34 cellular contexts compared by ENCODE assay signal in the genomic region with DNA sequence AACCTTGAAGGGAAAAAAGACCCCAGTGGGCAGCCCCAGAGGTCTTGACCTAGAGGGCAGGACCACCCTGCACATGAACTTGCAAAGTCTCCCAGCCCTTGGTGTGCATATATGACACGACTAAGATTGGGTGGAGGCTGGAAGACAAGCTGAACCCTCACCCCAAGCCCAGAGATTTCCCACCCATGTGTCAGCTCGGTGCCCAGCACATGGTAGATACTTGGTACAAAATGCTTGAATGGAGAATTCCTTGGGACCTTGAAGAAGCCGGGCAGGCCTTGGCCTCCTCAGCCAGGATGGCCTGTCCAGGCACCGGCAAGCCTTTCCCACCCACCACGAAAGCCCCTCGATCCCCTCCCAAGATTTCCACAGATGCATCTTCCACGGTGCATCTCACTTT. TPM values are rescaled to one million over a fixed set of nuclear protein-coding genes. Genes with fewer than 3 reads are reported as not detected.
"Had no signal": no experiment of that assay in that cellular context is flagged by ENCODE, and none has a peak within 500 bp of the region (broad histone marks: within the 10 kb centered on the region; RNA-seq: fewer than 3 reads in every experiment).

No MANE protein-coding gene starts in this region.

- H3K4me1 ChIP-seq: parathyroid adenoma, psoas muscle, spleen, suprapubic skin, testis, tibial artery, transverse colon, upper lobe of right lung, uterus had no signal

- H3K4me2 ChIP-seq: smooth muscle cell had no signal

- H3K9me3 ChIP-seq: neutrophil, ovary, psoas muscle, spleen, suprapubic skin, testis, tibial artery, transverse colon, upper lobe of right lung, uterus had no signal

- ATAC-seq: naive thymus-derived CD8-positive, alpha-beta T cell; natural killer cell treated with Interleukin-12 subunit alpha and Interleukin-12 subunit beta and Interleukin-15 and Interleukin-18, amount 100 ng/mL, for 72 hours; psoas muscle; right cardiac atrium; sciatic nerve; stimulated activated memory B cell treated with anti-CD40 and anti-IgM and Interleukin-4, amounts not matched to agents 10 μg/mL and 1 μg/mL and 100 μg/mL, for 72 hours; stimulated activated naive CD8-positive, alpha-beta T cell treated with anti-CD3 and anti-CD28 coated beads, Interleukin-15, amount 100 ng/mL, for 72 hours; stimulated activated naive CD8-positive, alpha-beta T cell treated with anti-CD3 and anti-CD28 coated beads, Interleukin-15, Interleukin-2, amounts not matched to agents 100 U/mL and 50 U/mL, for 24 hours had no signal

- H3K4me3 ChIP-seq: ovary, psoas muscle, skin epidermis, smooth muscle cell, spleen, suprapubic skin, testis, tibial artery, transverse colon, upper lobe of right lung, uterus had no signal

- H3K36me3 ChIP-seq: neutrophil, ovary, spleen, suprapubic skin, tibial artery, transverse colon, upper lobe of right lung, uterus had no signal

- H2AFZ ChIP-seq: parathyroid adenoma had no signal

- H3K79me2 ChIP-seq: parathyroid adenoma had no signal

- H3K9ac ChIP-seq: parathyroid adenoma had no signal

- DNase-seq: naive thymus-derived CD8-positive, alpha-beta T cell; nephron progenitor cell; nucleus accumbens; ovary; psoas muscle; right cardiac atrium; spleen; stimulated activated CD4-positive, alpha-beta T cell treated with anti-CD3 and anti-CD28 coated beads, Interleukin-12 subunit alpha, Interleukin-12 subunit beta, amount 100 ng/mL, for 4 hours; stimulated activated CD4-positive, alpha-beta T cell treated with anti-CD3 and anti-CD28 coated beads, Interleukin-1b, Interleukin-23, amount 100 ng/mL, for 48 hours; stimulated activated CD4-positive, alpha-beta T cell treated with anti-CD3 and anti-CD28 coated beads, Interleukin-4, amount 100 ng/mL, for 1 hour; stimulated activated CD4-positive, alpha-beta T cell treated with anti-CD3 and anti-CD28 coated beads, Interleukin-4, amount 100 ng/mL, for 4 hours; stimulated activated CD8-positive, alpha-beta memory T cell treated with anti-CD3 and anti-CD28 coated beads, Interleukin-4, amount 100 ng/mL, for 48 hours; stimulated activated naive CD4-positive, alpha-beta T cell; stimulated activated naive CD8-positive, alpha-beta T cell treated with anti-CD3 and anti-CD28 coated beads, Interleukin-15, amount 100 ng/mL, for 72 hours; stimulated activated naive CD8-positive, alpha-beta T cell treated with anti-CD3 and anti-CD28 coated beads, Interleukin-15, Interleukin-2, amounts not matched to agents 100 U/mL and 50 U/mL, for 24 hours; substantia nigra; testis; tibial artery; transverse colon; upper lobe of right lung; uterus had no signal

- H3K27ac ChIP-seq: neutrophil, ovary, parathyroid adenoma, psoas muscle, skin epidermis, spleen, suprapubic skin, testis, tibial artery, transverse colon, upper lobe of right lung, uterus had no signal

- H3K27me3 ChIP-seq: ovary, testis, transverse colon, uterus had no signal

RNA-seq across cellular contexts. Expression of a gene that starts 50.6 kb away (rescaled TPM):
- total RNA-seq: naive thymus-derived CD8-positive, alpha-beta T cell; natural killer cell treated with Interleukin-12 subunit alpha and Interleukin-12 subunit beta and Interleukin-15 and Interleukin-18, amount 100 ng/mL, for 72 hours; neural crest cell; omental fat pad; progenitor cell of endocrine pancreas; psoas muscle; renal cortical epithelial cell; right cardiac atrium; smooth muscle cell; spleen; suprapubic skin; transverse colon; urinary bladder had no signal
- polyA plus RNA-seq: naive thymus-derived CD8-positive, alpha-beta T cell; ovary; right cardiac atrium; smooth muscle cell; urinary bladder had no signal
